In genomic region chr10:100076750-100077149, GRCh38 we compare ENCODE assay signal across 26 cellular contexts.
"Had no signal": no experiment of that assay in that cellular context is flagged by ENCODE, and none has a peak within 500 bp of the region (broad histone marks: within the 10 kb centered on the region; RNA-seq: fewer than 3 reads in every experiment).

No MANE protein-coding gene starts in this region.

- H3K27me3 ChIP-seq: esophagus muscularis mucosa, hepatocyte, ovary, sigmoid colon, tibial nerve, upper lobe of left lung, uterus had no signal

- H2AFZ ChIP-seq: hepatocyte had no signal

- DNase-seq: dermis blood vessel endothelial cell; effector memory CD4-positive, alpha-beta T cell; foreskin keratinocyte; heart left ventricle; kidney; natural killer cell; occipital lobe; ovary; posterior cingulate gyrus; psoas muscle; right cardiac atrium; sigmoid colon; stimulated activated CD4-positive, alpha-beta T cell treated with anti-CD3 and anti-CD28 coated beads, Interleukin-2, amount 100 ng/mL, for 24 hours; stimulated activated CD4-positive, alpha-beta T cell treated with anti-CD3 and anti-CD28 coated beads, Interleukin-4, amount 100 ng/mL, for 24 hours; upper lobe of left lung; uterus had no signal

- H3K4me3 ChIP-seq: esophagus muscularis mucosa, gastroesophageal sphincter, heart left ventricle, hepatocyte, lung, ovary, psoas muscle, sigmoid colon, thoracic aorta, tibial nerve, upper lobe of left lung, uterus had no signal

- H3K4me1 ChIP-seq: esophagus muscularis mucosa, foreskin keratinocyte, gastroesophageal sphincter, heart left ventricle, psoas muscle, sigmoid colon, upper lobe of left lung, uterus had no signal

- H3K36me3 ChIP-seq: esophagus muscularis mucosa, gastroesophageal sphincter, heart left ventricle, ovary, sigmoid colon, thoracic aorta, tibial nerve, upper lobe of left lung, uterus had no signal

- H3K4me3 Mint-ChIP-seq: memory B cell; natural killer cell; stimulated activated effector memory CD8-positive, alpha-beta T cell treated with anti-CD3 and anti-CD28 coated beads, Interleukin-12 subunit alpha, Interleukin-12 subunit beta, amount 100 ng/mL, for 72 hours; stimulated activated naive CD8-positive, alpha-beta T cell treated with anti-CD3 and anti-CD28 coated beads, Interleukin-15, Interleukin-2, amounts not matched to agents 100 ng/mL and 50 ng/mL, for 24 hours had no signal

- H3K4me1 Mint-ChIP-seq: memory B cell; natural killer cell; stimulated activated effector memory CD8-positive, alpha-beta T cell treated with anti-CD3 and anti-CD28 coated beads, Interleukin-12 subunit alpha, Interleukin-12 subunit beta, amount 100 ng/mL, for 72 hours had no signal

- H3K36me3 Mint-ChIP-seq: memory B cell; natural killer cell; stimulated activated effector memory CD8-positive, alpha-beta T cell treated with anti-CD3 and anti-CD28 coated beads, Interleukin-12 subunit alpha, Interleukin-12 subunit beta, amount 100 ng/mL, for 72 hours had no signal

- H3K9me3 Mint-ChIP-seq: memory B cell; natural killer cell; stimulated activated effector memory CD8-positive, alpha-beta T cell treated with anti-CD3 and anti-CD28 coated beads, Interleukin-12 subunit alpha, Interleukin-12 subunit beta, amount 100 ng/mL, for 72 hours; stimulated activated naive CD8-positive, alpha-beta T cell treated with anti-CD3 and anti-CD28 coated beads, Interleukin-15, Interleukin-2, amounts not matched to agents 100 ng/mL and 50 ng/mL, for 24 hours had no signal

- H3K27ac ChIP-seq: esophagus muscularis mucosa, foreskin keratinocyte, gastroesophageal sphincter, heart left ventricle, hepatocyte, ovary, psoas muscle, sigmoid colon, thoracic aorta, tibial nerve, upper lobe of left lung, uterus had no signal

- H3K4me2 ChIP-seq: hepatocyte had no signal

- H3K27ac Mint-ChIP-seq: memory B cell; natural killer cell; stimulated activated effector memory CD8-positive, alpha-beta T cell treated with anti-CD3 and anti-CD28 coated beads, Interleukin-12 subunit alpha, Interleukin-12 subunit beta, amount 100 ng/mL, for 72 hours; stimulated activated naive CD8-positive, alpha-beta T cell treated with anti-CD3 and anti-CD28 coated beads, Interleukin-15, Interleukin-2, amounts not matched to agents 100 ng/mL and 50 ng/mL, for 24 hours had no signal

- ATAC-seq: foreskin keratinocyte; gastroesophageal sphincter; heart left ventricle; left lobe of liver; natural killer cell; psoas muscle; right cardiac atrium; stimulated activated effector memory CD8-positive, alpha-beta T cell treated with anti-CD3 and anti-CD28 coated beads, Interleukin-12 subunit alpha, Interleukin-12 subunit beta, amount 100 ng/mL, for 72 hours had no signal

- H3K79me2 ChIP-seq: hepatocyte had no signal

- H3K9me3 ChIP-seq: esophagus muscularis mucosa, gastroesophageal sphincter, heart left ventricle, ovary, psoas muscle, sigmoid colon, thoracic aorta, tibial nerve, upper lobe of left lung, uterus had no signal
